1 cellular context compared by ENCODE assay signal in the genomic region with DNA sequence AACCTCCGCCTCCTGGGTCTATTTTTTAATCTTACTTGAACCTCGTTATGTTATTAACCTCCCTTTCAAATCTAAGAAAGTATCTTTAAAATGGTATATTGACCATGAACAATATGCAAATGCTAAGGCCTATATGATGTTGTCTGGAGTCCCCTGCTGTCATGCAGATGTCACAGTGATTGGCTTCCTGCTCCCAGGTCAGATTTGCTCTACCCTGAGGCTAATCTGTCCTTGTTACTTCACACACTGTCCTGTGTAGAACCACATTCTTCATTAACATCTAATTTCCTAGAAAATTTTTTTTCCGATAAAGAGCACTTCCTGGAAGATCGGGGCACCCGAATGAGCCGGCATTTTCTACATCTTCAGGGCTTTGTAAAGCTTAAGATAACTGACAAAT.
TF ChIP-seq lines count a peak whose summit lies in the region.

No MANE protein-coding gene starts in this region.

TF ChIP-seq in WTC11, 78 proteins besides CTCF, POLR2A, EP300 and RAD21 (continued from another document):
- TF ChIP-seq USF1 (CRISPR knock-in tag; IDR thresholded peaks at IDR 0.05) (no peak), E2F4 (CRISPR knock-in tag; IDR thresholded peaks at IDR 0.05; ENCODE audit: borderline replicate concordance, low read depth) (no peak), CBFB (CRISPR knock-in tag; IDR thresholded peaks at IDR 0.05; ENCODE audit: low read depth) (no peak), GRHL2 (CRISPR knock-in tag; IDR thresholded peaks at IDR 0.05; ENCODE audit: insufficient replicate concordance, severe bottlenecking) (no peak), ZNF317 (CRISPR knock-in tag; IDR thresholded peaks at IDR 0.05; ENCODE audit: borderline replicate concordance, low read depth) (no peak)
- TF ChIP-seq, protein P1, sequence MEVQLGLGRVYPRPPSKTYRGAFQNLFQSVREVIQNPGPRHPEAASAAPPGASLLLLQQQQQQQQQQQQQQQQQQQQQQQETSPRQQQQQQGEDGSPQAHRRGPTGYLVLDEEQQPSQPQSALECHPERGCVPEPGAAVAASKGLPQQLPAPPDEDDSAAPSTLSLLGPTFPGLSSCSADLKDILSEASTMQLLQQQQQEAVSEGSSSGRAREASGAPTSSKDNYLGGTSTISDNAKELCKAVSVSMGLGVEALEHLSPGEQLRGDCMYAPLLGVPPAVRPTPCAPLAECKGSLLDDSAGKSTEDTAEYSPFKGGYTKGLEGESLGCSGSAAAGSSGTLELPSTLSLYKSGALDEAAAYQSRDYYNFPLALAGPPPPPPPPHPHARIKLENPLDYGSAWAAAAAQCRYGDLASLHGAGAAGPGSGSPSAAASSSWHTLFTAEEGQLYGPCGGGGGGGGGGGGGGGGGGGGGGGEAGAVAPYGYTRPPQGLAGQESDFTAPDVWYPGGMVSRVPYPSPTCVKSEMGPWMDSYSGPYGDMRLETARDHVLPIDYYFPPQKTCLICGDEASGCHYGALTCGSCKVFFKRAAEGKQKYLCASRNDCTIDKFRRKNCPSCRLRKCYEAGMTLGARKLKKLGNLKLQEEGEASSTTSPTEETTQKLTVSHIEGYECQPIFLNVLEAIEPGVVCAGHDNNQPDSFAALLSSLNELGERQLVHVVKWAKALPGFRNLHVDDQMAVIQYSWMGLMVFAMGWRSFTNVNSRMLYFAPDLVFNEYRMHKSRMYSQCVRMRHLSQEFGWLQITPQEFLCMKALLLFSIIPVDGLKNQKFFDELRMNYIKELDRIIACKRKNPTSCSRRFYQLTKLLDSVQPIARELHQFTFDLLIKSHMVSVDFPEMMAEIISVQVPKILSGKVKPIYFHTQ (CRISPR knock-in tag; IDR thresholded peaks at IDR 0.05): no peak
- TF ChIP-seq, protein P2, sequence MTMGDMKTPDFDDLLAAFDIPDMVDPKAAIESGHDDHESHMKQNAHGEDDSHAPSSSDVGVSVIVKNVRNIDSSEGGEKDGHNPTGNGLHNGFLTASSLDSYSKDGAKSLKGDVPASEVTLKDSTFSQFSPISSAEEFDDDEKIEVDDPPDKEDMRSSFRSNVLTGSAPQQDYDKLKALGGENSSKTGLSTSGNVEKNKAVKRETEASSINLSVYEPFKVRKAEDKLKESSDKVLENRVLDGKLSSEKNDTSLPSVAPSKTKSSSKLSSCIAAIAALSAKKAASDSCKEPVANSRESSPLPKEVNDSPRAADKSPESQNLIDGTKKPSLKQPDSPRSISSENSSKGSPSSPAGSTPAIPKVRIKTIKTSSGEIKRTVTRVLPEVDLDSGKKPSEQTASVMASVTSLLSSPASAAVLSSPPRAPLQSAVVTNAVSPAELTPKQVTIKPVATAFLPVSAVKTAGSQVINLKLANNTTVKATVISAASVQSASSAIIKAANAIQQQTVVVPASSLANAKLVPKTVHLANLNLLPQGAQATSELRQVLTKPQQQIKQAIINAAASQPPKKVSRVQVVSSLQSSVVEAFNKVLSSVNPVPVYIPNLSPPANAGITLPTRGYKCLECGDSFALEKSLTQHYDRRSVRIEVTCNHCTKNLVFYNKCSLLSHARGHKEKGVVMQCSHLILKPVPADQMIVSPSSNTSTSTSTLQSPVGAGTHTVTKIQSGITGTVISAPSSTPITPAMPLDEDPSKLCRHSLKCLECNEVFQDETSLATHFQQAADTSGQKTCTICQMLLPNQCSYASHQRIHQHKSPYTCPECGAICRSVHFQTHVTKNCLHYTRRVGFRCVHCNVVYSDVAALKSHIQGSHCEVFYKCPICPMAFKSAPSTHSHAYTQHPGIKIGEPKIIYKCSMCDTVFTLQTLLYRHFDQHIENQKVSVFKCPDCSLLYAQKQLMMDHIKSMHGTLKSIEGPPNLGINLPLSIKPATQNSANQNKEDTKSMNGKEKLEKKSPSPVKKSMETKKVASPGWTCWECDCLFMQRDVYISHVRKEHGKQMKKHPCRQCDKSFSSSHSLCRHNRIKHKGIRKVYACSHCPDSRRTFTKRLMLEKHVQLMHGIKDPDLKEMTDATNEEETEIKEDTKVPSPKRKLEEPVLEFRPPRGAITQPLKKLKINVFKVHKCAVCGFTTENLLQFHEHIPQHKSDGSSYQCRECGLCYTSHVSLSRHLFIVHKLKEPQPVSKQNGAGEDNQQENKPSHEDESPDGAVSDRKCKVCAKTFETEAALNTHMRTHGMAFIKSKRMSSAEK (CRISPR knock-in tag; IDR thresholded peaks at IDR 0.05; ENCODE audit: borderline replicate concordance): no peak
TF ChIP-seq in WTC11: peak in this region for 0.
